In genomic region chr2:203019142-203019541, GRCh38 we compare ENCODE assay signal across 13 cellular contexts. TPM values are rescaled to one million over a fixed set of nuclear protein-coding genes. Genes with fewer than 3 reads are reported as not detected.
A peak's percentile ranks its signal among the peaks of the same experiment; 100 is the strongest.
DNase-seq lines count a peak whose midpoint lies in the region; ATAC-seq and TF ChIP-seq lines count a peak whose summit lies in the region.
"Had no signal": no experiment of that assay in that cellular context is flagged by ENCODE, and none has a peak within 500 bp of the region (broad histone marks: within the 10 kb centered on the region; RNA-seq: fewer than 3 reads in every experiment).

No MANE protein-coding gene starts in this region.

- H3K27ac ChIP-seq in DOHH2 (ENCODE audit: low read depth, low read length): no peak overlapping the region
- no peak overlapping the region for H3K27ac ChIP-seq in RWPE2 (ENCODE audit: poor library complexity, severe bottlenecking)
- H3K27ac ChIP-seq in psoas muscle: no peak overlapping the region

- H3K4me3 ChIP-seq in DOHH2 (ENCODE audit: low read length) (no peak overlapping the region), RWPE2 (ENCODE audit: severe bottlenecking) (no peak overlapping the region), fibroblast of pulmonary artery (replicated peaks; ENCODE audit: low read depth, low read length) (peak overlapping the region; percentile 98), psoas muscle (peak overlapping the region; percentile 91)

- H3K4me1 ChIP-seq in DOHH2 (ENCODE audit: control insufficient read depth, low read length) (peaks cover 36% of the 10 kb centered on the region), RWPE2 (ENCODE audit: insufficient read depth, poor library complexity, severe bottlenecking) (peaks cover 17% of the 10 kb centered on the region), psoas muscle (peaks cover 48% of the 10 kb centered on the region)

- DNase-seq in RWPE2 (ENCODE audit: low spot score) (no peak), fibroblast of pulmonary artery (ENCODE audit: low read depth) (no peak), psoas muscle (no peak), NCI-H774 (lab: John Stamatoyannopoulos, UW) (no peak), DMS 273 (lab: John Stamatoyannopoulos, UW; ENCODE audit: unreplicated experiment) (no peak), NCI-H1694 (lab: John Stamatoyannopoulos, UW) (no peak), kidney tubule cell (ENCODE audit: low spot score) (no peak)
- DNase-seq: activated effector memory CD4-positive, alpha-beta T cell treated with anti-CD3 and anti-CD28 coated beads, Interleukin-2, amount 50 U/mL, for 16 hours; CD4-positive, alpha-beta T cell; NCI-H187 had no signal

- no peaks in the 10 kb centered on the region for H3K79me2 ChIP-seq in DOHH2 (ENCODE audit: control insufficient read depth, low read length)

- H3K36me3 ChIP-seq in DOHH2 (ENCODE audit: control insufficient read depth, low read length): no peaks in the 10 kb centered on the region
- H3K36me3 ChIP-seq in RWPE2 (ENCODE audit: low read depth): peaks cover 23% of the 10 kb centered on the region; the same call in 1 of the 2 replicates
- H3K36me3 ChIP-seq in psoas muscle (ENCODE audit: insufficient read depth in 1 of 2, low read depth in 1 of 2): no peaks in the 10 kb centered on the region

- H3K4me2 ChIP-seq in DOHH2 (ENCODE audit: low read length): 0 out of 2 replicates have a peak overlapping the region, but pooled peaks have one; percentile 34

- no peaks in the 10 kb centered on the region for H3K27me3 ChIP-seq in DOHH2 (ENCODE audit: control insufficient read depth, low read length)
- H3K27me3 ChIP-seq in RWPE2 (ENCODE audit: insufficient read depth, poor library complexity, severe bottlenecking): no peaks in the 10 kb centered on the region
- no peaks in the 10 kb centered on the region for H3K27me3 ChIP-seq in psoas muscle (ENCODE audit: insufficient read depth in 3 of 3, low read length in 2 of 3)

- H4K20me1 ChIP-seq in DOHH2 (ENCODE audit: control insufficient read depth, insufficient read depth, low read depth, low read length): no peaks in the 10 kb centered on the region

- ATAC-seq in RWPE2 (ENCODE audit: low read depth): no peak
- no peak for ATAC-seq in psoas muscle
- ATAC-seq: Panc1, WTC11 had no signal

- no peak for TF ChIP-seq CTCF in DOHH2 (IDR thresholded peaks at IDR 0.05; ENCODE audit: low read depth, low read length, poor library complexity, severe bottlenecking)
- peak; percentile 22 for TF ChIP-seq CTCF in RWPE2 (IDR thresholded peaks at IDR 0.05; ENCODE audit: poor library complexity, severe bottlenecking)
- no peak for TF ChIP-seq CTCF in fibroblast of pulmonary artery (IDR thresholded peaks at IDR 0.05; ENCODE audit: low read length, missing control alignments)
- TF ChIP-seq CTCF in psoas muscle (IDR thresholded peaks at IDR 0.05): no peak

- intact Hi-C loops in psoas muscle (cut with DNase I): no loop called here

- H3K9me3 ChIP-seq in DOHH2 (ENCODE audit: control insufficient read depth, insufficient read depth, low read length): no peaks in the 10 kb centered on the region
- no peaks in the 10 kb centered on the region for H3K9me3 ChIP-seq in RWPE2 (ENCODE audit: severe bottlenecking)
- no peaks in the 10 kb centered on the region for H3K9me3 ChIP-seq in psoas muscle

- 74 to 77% (median 76%) methylated on average over 2 of the region's 2 CpGs for WGBS in psoas muscle, 3 donors

- peaks cover 3% of the 10 kb centered on the region; the same call in 1 of the 2 replicates for H3F3A ChIP-seq in DOHH2 (ENCODE audit: control insufficient read depth, insufficient read depth)

- H3K9me2 ChIP-seq in DOHH2 (replicated peaks; ENCODE audit: control insufficient read depth, low read length): no peaks in the 10 kb centered on the region

RNA-seq across cellular contexts. Expression of gene NBEAL1, which starts 4.5 kb away (rescaled TPM):
- 10 to 100 TPM in 2 of 4 donors, 1 to 10 TPM in 2; 8.7 to 14.7 (median 9.7) TPM for total RNA-seq in psoas muscle
- 1 to 10 TPM; 2.3 to 3.4 (median 3.0) TPM for polyA plus RNA-seq in psoas muscle

Comparison
In these comparisons a context has a peak if more than half of its experiments do, and no peak if none do; other contexts are left out.
1. H3K4me3 ChIP-seq: peak in fibroblast of pulmonary artery (single experiment) and psoas muscle (single experiment); none in DOHH2 (single experiment) and RWPE2 (single experiment).